In the genomic region with DNA sequence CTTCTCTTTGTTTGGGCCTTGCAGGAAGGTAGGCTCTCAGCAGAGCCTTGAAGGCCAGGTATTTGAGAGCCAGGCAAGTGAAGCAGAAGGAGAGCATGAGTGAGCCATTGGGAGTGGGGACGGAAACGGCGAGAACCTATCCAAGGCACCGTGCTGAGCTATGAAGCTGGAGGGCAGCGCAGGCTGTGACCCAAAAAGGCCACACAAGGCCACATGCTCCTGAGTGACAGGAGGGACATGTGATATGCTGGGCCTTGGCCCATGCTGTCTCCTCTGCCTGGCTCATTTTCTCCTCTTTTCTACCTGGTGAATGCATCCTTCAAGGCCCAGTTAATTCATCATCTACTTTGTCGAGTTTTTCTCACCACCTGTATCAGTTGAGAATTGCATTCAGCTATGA, we compare ENCODE assay signal across 22 cellular contexts.
DNase-seq lines count a peak whose midpoint lies in the region; ATAC-seq, FAIRE-seq and TF ChIP-seq lines count a peak whose summit lies in the region.
"Had no signal": no experiment of that assay in that cellular context is flagged by ENCODE, and none has a peak within 500 bp of the region (broad histone marks: within the 10 kb centered on the region; RNA-seq: fewer than 3 reads in every experiment).

No MANE protein-coding gene starts in this region.

- no peak overlapping the region for H2BK120ac ChIP-seq in neuronal stem cell (ENCODE audit: low read depth, low read length)

- peaks cover 12% of the 10 kb centered on the region for H3K36me3 Mint-ChIP-seq in T-helper 1 cell treated with Interleukin-12 subunit alpha and Interleukin-12 subunit beta and Interleukin-4 antibody, amounts not matched to agents 30 μg/mL and 1 μg/mL, for 36 hours (ENCODE audit: low read depth)
- H3K36me3 Mint-ChIP-seq: CD14-positive monocyte had no signal

- H4K91ac ChIP-seq in neuronal stem cell (ENCODE audit: low read depth, low read length, poor library complexity), result no peak overlapping the region

- H2BK5ac ChIP-seq in neuronal stem cell (ENCODE audit: low read length), result no peak overlapping the region

- H3K9me3 ChIP-seq in SU-DHL-6 (ENCODE audit: insufficient read depth, low read length) (no peaks in the 10 kb centered on the region), neuronal stem cell (replicated peaks in 1 of 2; ENCODE audit: control insufficient read depth in 2 of 2, insufficient read depth in 1 of 2, low read depth in 1 of 2, low read length in 2 of 2) (no peaks in the 10 kb centered on the region)

- peak overlapping the region; percentile 17 for H3K18ac ChIP-seq in neuronal stem cell (ENCODE audit: low read length)

- H3K27me3 ChIP-seq in SU-DHL-6 (ENCODE audit: low read length) (no peaks in the 10 kb centered on the region), neuronal stem cell (ENCODE audit: control insufficient read depth in 3 of 3, insufficient read depth in 3 of 3, low read depth in 1 of 3, low read length in 3 of 3) (no peaks in the 10 kb centered on the region)

- no peak for ATAC-seq in HG02763 (IDR thresholded peaks at IDR 0.05; ENCODE audit: unreplicated experiment)
- ATAC-seq: HCT116, K562, PC-3 had no signal

- H3K4me1 Mint-ChIP-seq in T-helper 1 cell treated with Interleukin-12 subunit alpha and Interleukin-12 subunit beta and Interleukin-4 antibody, amounts not matched to agents 30 μg/mL and 1 μg/mL, for 36 hours (ENCODE audit: low read depth), result peaks cover 45% of the 10 kb centered on the region

- H2BK15ac ChIP-seq in neuronal stem cell (ENCODE audit: low read length), result no peak overlapping the region

- no peak for TF ChIP-seq POLR2A in GM12891 (IDR thresholded peaks at IDR 0.05; ENCODE audit: low read depth, low read length)

- no peaks in the 10 kb centered on the region for H3K4me1 ChIP-seq in neuronal stem cell (ENCODE audit: control insufficient read depth in 2 of 2, insufficient read depth in 1 of 2, low read depth in 1 of 2, low read length in 2 of 2)

- H3F3A ChIP-seq in SU-DHL-6 (ENCODE audit: insufficient read depth), result peaks cover 84% of the 10 kb centered on the region

- H3K4me3 Mint-ChIP-seq in T-helper 1 cell treated with Interleukin-12 subunit alpha and Interleukin-12 subunit beta and Interleukin-4 antibody, amounts not matched to agents 30 μg/mL and 1 μg/mL, for 36 hours, result no peak overlapping the region
- H3K4me3 Mint-ChIP-seq: CD14-positive monocyte had no signal

- no peak overlapping the region for H2AK5ac ChIP-seq in neuronal stem cell (ENCODE audit: low read depth, low read length)

- H4K8ac ChIP-seq in neuronal stem cell (ENCODE audit: low read depth, low read length), result no peak overlapping the region

- H2AFZ ChIP-seq in SU-DHL-6 (ENCODE audit: low read depth, low read length, severe bottlenecking), result peak overlapping the region; percentile 14
- H2AFZ ChIP-seq in neuronal stem cell (ENCODE audit: low read length), result no peak overlapping the region

- H3K9me2 ChIP-seq in SU-DHL-6 (replicated peaks; ENCODE audit: insufficient read depth, low read length), result no peaks in the 10 kb centered on the region

- H3K36me3 ChIP-seq in SU-DHL-6 (ENCODE audit: low read length) (no peaks in the 10 kb centered on the region), neuronal stem cell (replicated peaks in 1 of 2; ENCODE audit: control insufficient read depth in 2 of 2, insufficient read depth in 2 of 2, low read length in 2 of 2) (no peaks in the 10 kb centered on the region)

- H3K4ac ChIP-seq in neuronal stem cell (ENCODE audit: low read length), result no peak overlapping the region

- H3K9ac ChIP-seq in SU-DHL-6 (ENCODE audit: low read length), result peak overlapping the region; percentile 69
- H3K9ac ChIP-seq in neuronal stem cell (ENCODE audit: low read depth, low read length, poor library complexity), result no peak overlapping the region

- no peaks in the 10 kb centered on the region for H3K27me3 Mint-ChIP-seq in T-helper 1 cell treated with Interleukin-12 subunit alpha and Interleukin-12 subunit beta and Interleukin-4 antibody, amounts not matched to agents 30 μg/mL and 1 μg/mL, for 36 hours (ENCODE audit: low read depth)

- no peak overlapping the region for H2BK12ac ChIP-seq in neuronal stem cell (ENCODE audit: low read length)

- no peaks in the 10 kb centered on the region for H4K20me1 ChIP-seq in SU-DHL-6 (ENCODE audit: low read depth, low read length)

- DNase-seq in T-helper 1 cell (no peak), GM12891 (ENCODE audit: insufficient read length, low spot score) (no peak), neuronal stem cell (ENCODE audit: low spot score) (no peak), iPS-NIHi11 (ENCODE audit: low spot score) (no peak), NOMO-1 (lab: John Stamatoyannopoulos, UW; ENCODE audit: unreplicated experiment in 2 of 2) (no peak)
- DNase-seq: AML-193, DMS79 treated with DMSO at 0.1 percent for 48 hours, NCI-H187, NCI-H2227 treated with DMSO at 0.1 percent for 48 hours, NCI-H510A treated with DMSO at 0.1 percent for 48 hours, NCI-H774, PC-3, RPMI8226, SHP77 treated with DMSO at 0.1 percent for 48 hours had no signal

- H3K23ac ChIP-seq in neuronal stem cell (ENCODE audit: low read depth, low read length, poor library complexity), result no peak overlapping the region

- TF ChIP-seq CTCF in SU-DHL-6 (IDR thresholded peaks at IDR 0.05; ENCODE audit: insufficient read depth, low read length, poor library complexity, severe bottlenecking), result no peak

- H3K79me1 ChIP-seq in neuronal stem cell (ENCODE audit: low read depth, low read length), result peaks cover 1% of the 10 kb centered on the region

- no peak overlapping the region for H3K14ac ChIP-seq in neuronal stem cell (ENCODE audit: low read length)

- H3K27ac Mint-ChIP-seq in T-helper 1 cell treated with Interleukin-12 subunit alpha and Interleukin-12 subunit beta and Interleukin-4 antibody, amounts not matched to agents 30 μg/mL and 1 μg/mL, for 36 hours, result peak overlapping the region; percentile 16
- H3K27ac Mint-ChIP-seq: CD14-positive monocyte had no signal

- WGBS in neuronal stem cell (ENCODE audit: extremely low coverage in 2 of 2, insufficient read length in 2 of 2, insufficient replicate concordance in 1 of 2), 2 donors, result no CpG with 5 or more reads among the region's 6 CpGs

- H3K79me2 ChIP-seq in SU-DHL-6 (ENCODE audit: insufficient read depth, low read length), result no peaks in the 10 kb centered on the region

- H3K4me2 ChIP-seq in SU-DHL-6 (ENCODE audit: low read depth, low read length, poor library complexity, severe bottlenecking) (peak overlapping the region; percentile 80), neuronal stem cell (ENCODE audit: insufficient read depth, low read length, poor library complexity, severe bottlenecking) (no peak overlapping the region)

- no peak overlapping the region for H3K4me3 ChIP-seq in SU-DHL-6 (ENCODE audit: insufficient read depth, low read length, poor library complexity, severe bottlenecking)
- peak overlapping the region in 1 of 2 donors; percentile 18 for H3K4me3 ChIP-seq in neuronal stem cell (ENCODE audit: low read length in 2 of 2)
- H3K4me3 ChIP-seq: K562 had no signal

- H3K9me3 Mint-ChIP-seq in T-helper 1 cell treated with Interleukin-12 subunit alpha and Interleukin-12 subunit beta and Interleukin-4 antibody, amounts not matched to agents 30 μg/mL and 1 μg/mL, for 36 hours, result peaks cover 7% of the 10 kb centered on the region

- H3K27ac ChIP-seq in SU-DHL-6 (ENCODE audit: low read depth, low read length) (peak overlapping the region; percentile 99), neuronal stem cell (replicated peaks; ENCODE audit: low read length) (no peak overlapping the region)
- H3K27ac ChIP-seq: 22Rv1 had no signal

- FAIRE-seq in GM12891 (lab: Jason Lieb, UNC), result peak; percentile 28
- FAIRE-seq: GM19239, K562 had no signal

TF ChIP-seq in GM12891, 5 proteins besides CTCF, POLR2A, EP300 and RAD21:
- no peak for TF ChIP-seq POLR2AphosphoS5 (IDR thresholded peaks at IDR 0.05; ENCODE audit: low read depth, low read length)
- no peak for TF ChIP-seq POU2F2 (IDR thresholded peaks at IDR 0.05; ENCODE audit: low read depth, low read length)
- no peak for TF ChIP-seq PAX5 (IDR thresholded peaks at IDR 0.05; ENCODE audit: insufficient read depth, low read length, severe bottlenecking)
- no peak for TF ChIP-seq SPI1 (IDR thresholded peaks at IDR 0.05; ENCODE audit: low read depth, low read length)
- no peak for TF ChIP-seq TAF1 (IDR thresholded peaks at IDR 0.05; ENCODE audit: low read depth, low read length)
